ENCODE assay signal across 1 cellular context in the genomic region with DNA sequence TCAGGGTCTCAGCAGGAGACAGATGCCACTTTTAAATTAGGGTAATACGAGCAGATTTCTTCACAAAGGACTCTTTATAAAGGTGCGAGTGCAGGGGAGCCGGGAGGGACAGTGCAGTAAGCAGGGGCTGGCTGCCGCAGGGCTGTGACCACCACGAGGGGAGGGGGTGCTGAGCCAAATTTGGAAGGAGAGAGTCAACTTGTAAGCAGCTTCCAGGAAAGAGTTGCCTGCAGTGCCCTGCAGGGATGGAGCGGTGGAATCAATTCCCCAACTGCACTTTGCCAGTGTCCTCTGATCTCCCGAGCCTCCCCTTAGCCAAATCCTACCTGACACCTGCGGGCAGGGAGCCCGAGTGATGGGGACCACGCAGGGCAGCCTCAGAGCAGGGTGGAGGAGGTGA.
TF ChIP-seq lines count a peak whose summit lies in the region.

No MANE protein-coding gene starts in this region.

TF ChIP-seq in GM23338, 12 proteins besides CTCF, POLR2A, EP300 and RAD21:
- TF ChIP-seq ZNF462 (CRISPR knock-in tag; IDR thresholded peaks at IDR 0.05) (no peak), CREB1 (CRISPR knock-in tag; IDR thresholded peaks at IDR 0.05; ENCODE audit: low read depth) (no peak), ZNF331 (CRISPR knock-in tag; IDR thresholded peaks at IDR 0.05; ENCODE audit: low read depth) (no peak), ZNF114 (CRISPR knock-in tag; IDR thresholded peaks at IDR 0.05) (no peak), JUNB (IDR thresholded peaks at IDR 0.05; ENCODE audit: unreplicated experiment) (no peak), EZH2phosphoT487 (IDR thresholded peaks at IDR 0.05; ENCODE audit: unreplicated experiment) (no peak), STAT1 (IDR thresholded peaks at IDR 0.05; ENCODE audit: unreplicated experiment) (no peak), EZH2 (IDR thresholded peaks at IDR 0.05; ENCODE audit: low read depth, unreplicated experiment) (no peak), NANOG (IDR thresholded peaks at IDR 0.05; ENCODE audit: borderline replicate concordance) (no peak), POLR2AphosphoS5 (IDR thresholded peaks at IDR 0.05; ENCODE audit: low read depth) (no peak)
- TF ChIP-seq, protein P1, sequence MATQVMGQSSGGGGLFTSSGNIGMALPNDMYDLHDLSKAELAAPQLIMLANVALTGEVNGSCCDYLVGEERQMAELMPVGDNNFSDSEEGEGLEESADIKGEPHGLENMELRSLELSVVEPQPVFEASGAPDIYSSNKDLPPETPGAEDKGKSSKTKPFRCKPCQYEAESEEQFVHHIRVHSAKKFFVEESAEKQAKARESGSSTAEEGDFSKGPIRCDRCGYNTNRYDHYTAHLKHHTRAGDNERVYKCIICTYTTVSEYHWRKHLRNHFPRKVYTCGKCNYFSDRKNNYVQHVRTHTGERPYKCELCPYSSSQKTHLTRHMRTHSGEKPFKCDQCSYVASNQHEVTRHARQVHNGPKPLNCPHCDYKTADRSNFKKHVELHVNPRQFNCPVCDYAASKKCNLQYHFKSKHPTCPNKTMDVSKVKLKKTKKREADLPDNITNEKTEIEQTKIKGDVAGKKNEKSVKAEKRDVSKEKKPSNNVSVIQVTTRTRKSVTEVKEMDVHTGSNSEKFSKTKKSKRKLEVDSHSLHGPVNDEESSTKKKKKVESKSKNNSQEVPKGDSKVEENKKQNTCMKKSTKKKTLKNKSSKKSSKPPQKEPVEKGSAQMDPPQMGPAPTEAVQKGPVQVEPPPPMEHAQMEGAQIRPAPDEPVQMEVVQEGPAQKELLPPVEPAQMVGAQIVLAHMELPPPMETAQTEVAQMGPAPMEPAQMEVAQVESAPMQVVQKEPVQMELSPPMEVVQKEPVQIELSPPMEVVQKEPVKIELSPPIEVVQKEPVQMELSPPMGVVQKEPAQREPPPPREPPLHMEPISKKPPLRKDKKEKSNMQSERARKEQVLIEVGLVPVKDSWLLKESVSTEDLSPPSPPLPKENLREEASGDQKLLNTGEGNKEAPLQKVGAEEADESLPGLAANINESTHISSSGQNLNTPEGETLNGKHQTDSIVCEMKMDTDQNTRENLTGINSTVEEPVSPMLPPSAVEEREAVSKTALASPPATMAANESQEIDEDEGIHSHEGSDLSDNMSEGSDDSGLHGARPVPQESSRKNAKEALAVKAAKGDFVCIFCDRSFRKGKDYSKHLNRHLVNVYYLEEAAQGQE (IDR thresholded peaks at IDR 0.05; ENCODE audit: unreplicated experiment), result no peak
- TF ChIP-seq, protein P2, sequence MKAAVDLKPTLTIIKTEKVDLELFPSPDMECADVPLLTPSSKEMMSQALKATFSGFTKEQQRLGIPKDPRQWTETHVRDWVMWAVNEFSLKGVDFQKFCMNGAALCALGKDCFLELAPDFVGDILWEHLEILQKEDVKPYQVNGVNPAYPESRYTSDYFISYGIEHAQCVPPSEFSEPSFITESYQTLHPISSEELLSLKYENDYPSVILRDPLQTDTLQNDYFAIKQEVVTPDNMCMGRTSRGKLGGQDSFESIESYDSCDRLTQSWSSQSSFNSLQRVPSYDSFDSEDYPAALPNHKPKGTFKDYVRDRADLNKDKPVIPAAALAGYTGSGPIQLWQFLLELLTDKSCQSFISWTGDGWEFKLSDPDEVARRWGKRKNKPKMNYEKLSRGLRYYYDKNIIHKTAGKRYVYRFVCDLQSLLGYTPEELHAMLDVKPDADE (IDR thresholded peaks at IDR 0.05), result no peak
TF ChIP-seq in GM23338: peak in this region for 0.
